8 cellular contexts compared by ENCODE assay signal in genomic region chr5:142769251-142769792, GRCh38. TPM values are rescaled to one million over a fixed set of nuclear protein-coding genes. Genes with fewer than 3 reads are reported as not detected.
DNase-seq lines count a peak whose midpoint lies in the region; ATAC-seq and TF ChIP-seq lines count a peak whose summit lies in the region.

No MANE protein-coding gene starts in this region.

- no peak for TF ChIP-seq CTCF in CD8-positive, alpha-beta T cell (IDR thresholded peaks at IDR 0.05)
- TF ChIP-seq CTCF in cardiac fibroblast (IDR thresholded peaks at IDR 0.05; ENCODE audit: low read depth, low read length) = peak; percentile 6
- no peak for TF ChIP-seq CTCF in mucosa of descending colon (IDR thresholded peaks at IDR 0.05)
- no peak for TF ChIP-seq CTCF in GM10266 (IDR thresholded peaks at IDR 0.05; ENCODE audit: control insufficient read depth, insufficient read depth, low read depth, missing control alignments)

- no peaks in the 10 kb centered on the region for H3K9me3 Mint-ChIP-seq in CD8-positive, alpha-beta T cell

- H3K27me3 Mint-ChIP-seq in CD8-positive, alpha-beta T cell (ENCODE audit: low read depth) = no peaks in the 10 kb centered on the region

- H3K27ac Mint-ChIP-seq in CD8-positive, alpha-beta T cell = peak overlapping the region; percentile 93

- peak overlapping the region; percentile 74 for H3K27ac ChIP-seq in CD8-positive, alpha-beta T cell (ENCODE audit: low read depth, low read length)

- H3K4me3 Mint-ChIP-seq in CD8-positive, alpha-beta T cell = peak overlapping the region; percentile 93

- peaks cover 27% of the 10 kb centered on the region for H3K4me1 ChIP-seq in CD8-positive, alpha-beta T cell (ENCODE audit: insufficient read depth, low read length)
- peaks cover 19% of the 10 kb centered on the region for H3K4me1 ChIP-seq in mucosa of descending colon (ENCODE audit: low read depth)

- POLR2A ChIA-PET in CD8-positive, alpha-beta T cell (lab: Charles Lee) = interaction anchor here (0.7 to 4.9 kb wide), 12 partner anchors 15 to 635 kb away, joined by 3 to 71 read pairs (median 6); no protein-coding TSS in a partner anchor

- DNase-seq in CD8-positive, alpha-beta T cell = no peak
- peak; percentile 37 to 39 for DNase-seq in Kasumi-1 (lab: John Stamatoyannopoulos, UW)
- DNase-seq in cardiac fibroblast (ENCODE audit: low read depth in 2 of 2) = no peak
- DNase-seq in mucosa of descending colon = peak in 2 of 3 donors; percentile 32 to 40
- DNase-seq in NCI-H2107 (lab: John Stamatoyannopoulos, UW) = no peak
- DNase-seq in activated CD4-positive, CD25-positive, alpha-beta regulatory T cell treated with anti-CD3 and anti-CD28 coated beads, Interleukin-2, amount 50 U/mL, for 72 hours = no peak
- DNase-seq in GM10266 (ENCODE audit: extremely low spot score) = no peak
- DNase-seq in NCI-H1092 (lab: John Stamatoyannopoulos, UW) = no peak

- H3K27me3 ChIP-seq in CD8-positive, alpha-beta T cell (ENCODE audit: insufficient read depth, low read length) = no peaks in the 10 kb centered on the region

- H3K9me3 ChIP-seq in CD8-positive, alpha-beta T cell (ENCODE audit: low read length) = no peaks in the 10 kb centered on the region
- no peaks in the 10 kb centered on the region for H3K9me3 ChIP-seq in mucosa of descending colon

- CTCF ChIA-PET in CD8-positive, alpha-beta T cell (lab: Charles Lee) = interaction anchor here (0.9 to 10.9 kb wide), 17 partner anchors 11 to 111 kb away, joined by 3 to 126 read pairs (median 12); no protein-coding TSS in a partner anchor

- intact Hi-C loops in CD8-positive, alpha-beta T cell (cut with DNase I, micrococcal nuclease) = no loop called here
- intact Hi-C loops in mucosa of descending colon (cut with DNase I, micrococcal nuclease) = no loop called here

- H3K4me1 Mint-ChIP-seq in CD8-positive, alpha-beta T cell (ENCODE audit: low read depth) = peaks cover 39% of the 10 kb centered on the region

- no peak for ATAC-seq in CD8-positive, alpha-beta T cell
- ATAC-seq in mucosa of descending colon = no peak

- peaks cover 7% of the 10 kb centered on the region for H3K36me3 Mint-ChIP-seq in CD8-positive, alpha-beta T cell

- peak overlapping the region; percentile 98 for H3K4me3 ChIP-seq in CD8-positive, alpha-beta T cell (ENCODE audit: low read depth, low read length)
- peak overlapping the region; percentile 94 to 95 for H3K4me3 ChIP-seq in cardiac fibroblast (replicated peaks in 1 of 2; ENCODE audit: low read depth in 2 of 2, low read length in 2 of 2)
- peak overlapping the region; percentile 67 for H3K4me3 ChIP-seq in mucosa of descending colon

- H3K36me3 ChIP-seq in CD8-positive, alpha-beta T cell (ENCODE audit: insufficient read depth, low read length) = no peaks in the 10 kb centered on the region
- no peaks in the 10 kb centered on the region for H3K36me3 ChIP-seq in mucosa of descending colon (ENCODE audit: low read depth)

RNA-seq across cellular contexts. Expression of gene ARHGAP26, which starts 0.9 kb away (rescaled TPM):
- 10 to 100 TPM; 46.0 to 46.6 TPM for total RNA-seq in CD8-positive, alpha-beta T cell
- 10 to 100 TPM; 52.9 to 96.0 (median 67.8) TPM for total RNA-seq in mucosa of descending colon

Comparison
In these comparisons a context has a peak if more than half of its experiments do, and no peak if none do; other contexts are left out.
1. DNase-seq: peak in Kasumi-1 (2 of 2) and mucosa of descending colon (2 of 3); none in CD8-positive, alpha-beta T cell (0 of 7), cardiac fibroblast (0 of 2), NCI-H2107 (single experiment), activated CD4-positive, CD25-positive, alpha-beta regulatory T cell treated with anti-CD3 and anti-CD28 coated beads, Interleukin-2, amount 50 U/mL, for 72 hours (single experiment), GM10266 (single experiment) and NCI-H1092 (single experiment).
2. Peak in every context shown above with its lines, with median percentiles within 50 percentile points of each other: H3K4me3 ChIP-seq.